In genomic region chr12:56724660-56724988, GRCh38 we compare ENCODE assay signal across 8 cellular contexts. TPM values are rescaled to one million over a fixed set of nuclear protein-coding genes. Genes with fewer than 3 reads are reported as not detected.
DNase-seq lines count a peak whose midpoint lies in the region; ATAC-seq and TF ChIP-seq lines count a peak whose summit lies in the region.

No MANE protein-coding gene starts in this region.

- H3K9me3 Mint-ChIP-seq in CD4-positive, CD25-positive, alpha-beta regulatory T cell: no peaks in the 10 kb centered on the region
- H3K9me3 Mint-ChIP-seq in chondrocyte (ENCODE audit: low read depth): no peaks in the 10 kb centered on the region

- H3K36me3 ChIP-seq in CD4-positive, CD25-positive, alpha-beta regulatory T cell (ENCODE audit: control insufficient read depth, insufficient read depth, low read length): peaks cover 39% of the 10 kb centered on the region
- H3K36me3 ChIP-seq in MM.1S (replicated peaks; ENCODE audit: insufficient read depth, low read length) (no peaks in the 10 kb centered on the region; the same call in 1 of the 2 replicates), uterus (no peaks in the 10 kb centered on the region)

- DNase-seq in CD4-positive, CD25-positive, alpha-beta regulatory T cell: no peak
- DNase-seq in MM.1S (no peak), chondrocyte (ENCODE audit: low spot score) (peak; percentile 27), mesenteric fat pad (ENCODE audit: low spot score) (peak; percentile 81), uterus (peak in 1 of 2 donors; percentile 19), NCI-H510A (lab: John Stamatoyannopoulos, UW) (no peak), LoVo (ENCODE audit: low spot score) (no peak), NCI-H526 (lab: John Stamatoyannopoulos, UW) (no peak)

- no peaks in the 10 kb centered on the region for H3K27me3 Mint-ChIP-seq in CD4-positive, CD25-positive, alpha-beta regulatory T cell
- no peaks in the 10 kb centered on the region for H3K27me3 Mint-ChIP-seq in chondrocyte (ENCODE audit: low read depth)

- ATAC-seq in CD4-positive, CD25-positive, alpha-beta regulatory T cell (ENCODE audit: low read depth in 2 of 2): no peak

- H3K27ac Mint-ChIP-seq in CD4-positive, CD25-positive, alpha-beta regulatory T cell: peak overlapping the region; percentile 98 to 99 (median 98)
- peak overlapping the region; percentile 97 for H3K27ac Mint-ChIP-seq in chondrocyte (ENCODE audit: unreplicated experiment)

- H3K79me2 ChIP-seq in MM.1S (ENCODE audit: low read length): peaks cover 60% of the 10 kb centered on the region

- TF ChIP-seq CTCF in MM.1S (IDR thresholded peaks at IDR 0.05; ENCODE audit: low read length) (no peak), chondrocyte (IDR thresholded peaks at IDR 0.05) (no peak), uterus (IDR thresholded peaks at IDR 0.05) (no peak)

- no peak for TF ChIP-seq POLR2A in uterus (IDR thresholded peaks at IDR 0.05)

- intact Hi-C loops in uterus (cut with DNase I; ENCODE audit: low total_unique reads): loop anchor here (10.0 kb wide), 1 partner anchor 90 kb away; the partner anchor contains the start of gene BAZ2A

- peak overlapping the region; percentile 96 for H3K9ac ChIP-seq in MM.1S (ENCODE audit: low read length)

- peaks cover 56% of the 10 kb centered on the region for H3F3A ChIP-seq in MM.1S (ENCODE audit: insufficient read depth, low read length)

- no peaks in the 10 kb centered on the region for H3K27me3 ChIP-seq in CD4-positive, CD25-positive, alpha-beta regulatory T cell (ENCODE audit: control insufficient read depth, insufficient read depth, low read length)
- H3K27me3 ChIP-seq in MM.1S (replicated peaks; ENCODE audit: insufficient read depth, low read length): no peaks in the 10 kb centered on the region
- H3K27me3 ChIP-seq in uterus: no peaks in the 10 kb centered on the region

- H2AFZ ChIP-seq in MM.1S (ENCODE audit: low read length): peak overlapping the region; percentile 11; the same call in 1 of the 2 replicates

- peaks cover 31% of the 10 kb centered on the region for H3K36me3 Mint-ChIP-seq in CD4-positive, CD25-positive, alpha-beta regulatory T cell
- peaks cover 15% of the 10 kb centered on the region for H3K36me3 Mint-ChIP-seq in chondrocyte (ENCODE audit: low read depth)

- peak overlapping the region; percentile 91 for H3K27ac ChIP-seq in CD4-positive, CD25-positive, alpha-beta regulatory T cell (ENCODE audit: insufficient read depth, low read length, poor library complexity, severe bottlenecking)
- H3K27ac ChIP-seq in MM.1S (ENCODE audit: low read length) (peak overlapping the region; percentile 75), uterus (peak overlapping the region; percentile 88 to 93)

- H4K20me1 ChIP-seq in MM.1S (ENCODE audit: insufficient read depth, low read length): peaks cover 32% of the 10 kb centered on the region

- peak overlapping the region; percentile 62 for H3K4me2 ChIP-seq in MM.1S (ENCODE audit: low read depth, low read length)

- peak overlapping the region; percentile 98 for H3K4me3 ChIP-seq in CD4-positive, CD25-positive, alpha-beta regulatory T cell (ENCODE audit: low read depth, low read length)
- H3K4me3 ChIP-seq in MM.1S (ENCODE audit: low read length): peak overlapping the region; percentile 91
- H3K4me3 ChIP-seq in uterus: peak overlapping the region; percentile 61 to 78

- H3K9me2 ChIP-seq in MM.1S (replicated peaks; ENCODE audit: insufficient read depth, low read length): no peaks in the 10 kb centered on the region

- peaks cover 26 to 68% (median 46%) of the 10 kb centered on the region in 4 donors for H3K4me1 Mint-ChIP-seq in CD4-positive, CD25-positive, alpha-beta regulatory T cell
- peaks cover 53% of the 10 kb centered on the region for H3K4me1 Mint-ChIP-seq in chondrocyte (ENCODE audit: low read depth)

- peak overlapping the region; percentile 93 to 100 (median 98) for H3K4me3 Mint-ChIP-seq in CD4-positive, CD25-positive, alpha-beta regulatory T cell
- H3K4me3 Mint-ChIP-seq in chondrocyte (ENCODE audit: unreplicated experiment): peak overlapping the region; percentile 98

- H3K9me3 ChIP-seq in CD4-positive, CD25-positive, alpha-beta regulatory T cell (ENCODE audit: control insufficient read depth in 2 of 2, low read length in 2 of 2): no peaks in the 10 kb centered on the region
- H3K9me3 ChIP-seq in MM.1S (replicated peaks; ENCODE audit: insufficient read depth, low read length) (no peaks in the 10 kb centered on the region), uterus (no peaks in the 10 kb centered on the region)

- peaks cover 53% of the 10 kb centered on the region for H3K4me1 ChIP-seq in CD4-positive, CD25-positive, alpha-beta regulatory T cell (ENCODE audit: control insufficient read depth, insufficient read depth, low read length, poor library complexity, severe bottlenecking)
- H3K4me1 ChIP-seq in MM.1S (ENCODE audit: low read length) (peaks cover 35% of the 10 kb centered on the region), uterus (peaks cover 9 to 14% of the 10 kb centered on the region in 2 donors)

RNA-seq across cellular contexts. Expression of gene NACA, which starts 0.5 kb away (rescaled TPM):
- total RNA-seq in CD4-positive, CD25-positive, alpha-beta regulatory T cell: 920 TPM
- 1,000 to 10,000 TPM; 1,082 to 1,280 (median 1,145) TPM for polyA plus RNA-seq in CD4-positive, CD25-positive, alpha-beta regulatory T cell
- 483 to 537 TPM (median 513 TPM) in 3 replicates for total RNA-seq in chondrocyte
- 717 TPM for total RNA-seq in mesenteric fat pad
- total RNA-seq in uterus: 1,000 to 10,000 TPM in 2 of 4 donors, 100 to 1,000 TPM in 2; 942 to 2,684 (median 1,304) TPM

RNA-seq across cellular contexts. Expression of gene PRIM1, which starts 27.5 kb away (rescaled TPM):
- 15.1 TPM for total RNA-seq in CD4-positive, CD25-positive, alpha-beta regulatory T cell
- polyA plus RNA-seq in CD4-positive, CD25-positive, alpha-beta regulatory T cell: 10 to 100 TPM; 34.8 to 46.1 (median 36.9) TPM
- 3.3 to 7.7 TPM (median 3.5 TPM) in 3 replicates for total RNA-seq in chondrocyte
- 3.2 TPM for total RNA-seq in mesenteric fat pad
- 10 to 100 TPM in 2 of 4 donors, 1 to 10 TPM in 1, not detected in 1; 6.0 to 71.7 (median 28.6) TPM for total RNA-seq in uterus

RNA-seq across cellular contexts. Expression of gene PTGES3, which starts 36.5 kb away (rescaled TPM):
- total RNA-seq in CD4-positive, CD25-positive, alpha-beta regulatory T cell: 128 TPM
- polyA plus RNA-seq in CD4-positive, CD25-positive, alpha-beta regulatory T cell: 100 to 1,000 TPM; 276 to 321 (median 303) TPM
- total RNA-seq in chondrocyte (123 to 156 TPM (median 127 TPM) in 3 replicates), mesenteric fat pad (130 TPM), uterus (100 to 1,000 TPM in 3 of 4 donors, 10 to 100 TPM in 1; 80.7 to 236 (median 141) TPM)

RNA-seq across cellular contexts. Expression of gene HSD17B6, which starts 38.5 kb away (rescaled TPM):
- not detected for total RNA-seq in CD4-positive, CD25-positive, alpha-beta regulatory T cell
- polyA plus RNA-seq in CD4-positive, CD25-positive, alpha-beta regulatory T cell: under 1 TPM; 0.37 to 0.97 (median 0.89) TPM
- 0.27 to 1.0 TPM (median 0.80 TPM) in 3 replicates for total RNA-seq in chondrocyte
- 0.74 TPM for total RNA-seq in mesenteric fat pad
- total RNA-seq in uterus: 10 to 100 TPM in 1 of 4 donors, 1 to 10 TPM in 3; 2.4 to 10.5 (median 7.3) TPM

Comparison
In these comparisons a context has a peak if more than half of its experiments do, and no peak if none do; other contexts are left out.
1. DNase-seq: peak in chondrocyte (single experiment) and mesenteric fat pad (single experiment); none in CD4-positive, CD25-positive, alpha-beta regulatory T cell (0 of 3), MM.1S (single experiment), NCI-H510A (single experiment), LoVo (single experiment) and NCI-H526 (0 of 2).
2. Peak in every context shown above with its lines, with median percentiles within 50 percentile points of each other: H3K27ac ChIP-seq and H3K4me3 ChIP-seq.